ENCODE assay signal across 39 cellular contexts in the genomic region with DNA sequence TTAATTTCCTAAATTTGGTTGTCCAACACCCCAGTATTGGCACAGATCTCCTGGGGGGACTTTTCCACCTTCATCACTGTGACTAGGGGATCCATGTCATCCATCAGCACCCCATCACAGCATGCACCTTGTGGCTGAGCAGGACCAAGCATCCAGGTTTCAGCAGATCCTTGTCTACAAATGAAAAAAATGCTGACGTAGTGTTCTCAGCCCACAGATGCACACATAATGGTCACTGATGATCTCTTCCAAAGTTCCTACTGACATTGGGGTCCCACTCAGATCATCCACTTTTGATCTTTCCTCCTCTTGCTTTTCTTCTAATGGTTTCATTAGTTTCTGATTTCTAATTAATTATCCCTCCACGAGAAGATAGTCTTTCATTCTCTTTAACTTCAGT.
"Had no signal": no experiment of that assay in that cellular context is flagged by ENCODE, and none has a peak within 500 bp of the region (broad histone marks: within the 10 kb centered on the region; RNA-seq: fewer than 3 reads in every experiment).

No MANE protein-coding gene starts in this region.

- H3K27ac ChIP-seq: adrenal gland, ascending aorta, body of pancreas, brain microvascular endothelial cell, breast epithelium, cardiac muscle cell had no signal

- H3K36me3 ChIP-seq: adrenal gland, ascending aorta, brain microvascular endothelial cell, breast epithelium, cardiac muscle cell had no signal

- H3K36me3 Mint-ChIP-seq: activated naive CD4-positive, alpha-beta T cell treated with anti-CD3 and anti-CD28 coated beads, Interleukin-2, amount 10 ng/mL, durations not matched to agents 7 days and 5 days; activated naive CD4-positive, alpha-beta T cell treated with anti-CD3 and anti-CD28 coated beads, Interleukin-2, amount 50 U/mL, for 24 hours; activated naive CD8-positive, alpha-beta T cell; activated naive CD8-positive, alpha-beta T cell treated with anti-CD3 and anti-CD28 coated beads for 36 hours; activated naive CD8-positive, alpha-beta T cell treated with anti-CD3 and anti-CD28 coated beads, Interleukin-2, amount 10 ng/mL, durations not matched to agents 7 days and 5 days; brain had no signal

- H3K27me3 Mint-ChIP-seq: activated naive CD4-positive, alpha-beta T cell treated with anti-CD3 and anti-CD28 coated beads, Interleukin-2, amount 10 ng/mL, durations not matched to agents 7 days and 5 days; activated naive CD4-positive, alpha-beta T cell treated with anti-CD3 and anti-CD28 coated beads, Interleukin-2, amount 50 U/mL, for 24 hours; activated naive CD8-positive, alpha-beta T cell; activated naive CD8-positive, alpha-beta T cell treated with anti-CD3 and anti-CD28 coated beads for 36 hours; activated naive CD8-positive, alpha-beta T cell treated with anti-CD3 and anti-CD28 coated beads, Interleukin-2, amount 10 ng/mL, durations not matched to agents 7 days and 5 days; activated naive CD8-positive, alpha-beta T cell treated with anti-CD3 and anti-CD28 coated beads, Interleukin-2, amount 50 U/mL, for 24 hours; activated T-cell treated with anti-CD3 and anti-CD28 coated beads, Interleukin-2, amount 50 U/mL, for 24 hours; activated T-helper 17 cell treated with anti-CD3 and anti-CD28 coated beads, Interleukin-2, amount 50 U/mL, for 72 hours; brain; central memory CD8-positive, alpha-beta T cell had no signal

- H3K4me1 ChIP-seq: adrenal gland, ascending aorta, body of pancreas, breast epithelium had no signal

- H3K4me3 Mint-ChIP-seq: activated naive CD4-positive, alpha-beta T cell treated with anti-CD3 and anti-CD28 coated beads for 36 hours; activated naive CD4-positive, alpha-beta T cell treated with anti-CD3 and anti-CD28 coated beads, Interleukin-2, amount 10 ng/mL, durations not matched to agents 7 days and 5 days; activated naive CD4-positive, alpha-beta T cell treated with anti-CD3 and anti-CD28 coated beads, Interleukin-2, amount 50 U/mL, for 24 hours; activated naive CD8-positive, alpha-beta T cell; activated naive CD8-positive, alpha-beta T cell treated with anti-CD3 and anti-CD28 coated beads for 36 hours; activated naive CD8-positive, alpha-beta T cell treated with anti-CD3 and anti-CD28 coated beads, Interleukin-2, amount 10 ng/mL, durations not matched to agents 7 days and 5 days; activated naive CD8-positive, alpha-beta T cell treated with anti-CD3 and anti-CD28 coated beads, Interleukin-2, amount 50 U/mL, for 24 hours; activated T-cell treated with anti-CD3 and anti-CD28 coated beads, Interleukin-2, amount 50 U/mL, for 24 hours; activated T-cell treated with anti-CD3 and anti-CD28 coated beads, Interleukin-2, amount 50 U/mL, for 4 hours; activated T-cell treated with anti-CD3 and anti-CD28 coated beads, Interleukin-2, amount 50 U/mL, for 72 hours; activated T-helper 1 cell treated with anti-CD3 and anti-CD28 coated beads, Interleukin-12 subunit alpha, Interleukin-12 subunit beta, Interleukin-2, Interleukin-4 antibody, amounts not matched to agents 30 ng/mL and 10 ng/mL and 1 ng/mL, durations not matched to agents 14 hours and 24 hours and 36 hours; activated T-helper 17 cell treated with anti-CD3 and anti-CD28 coated beads, Interleukin-2, amount 50 U/mL, for 72 hours; brain; central memory CD8-positive, alpha-beta T cell had no signal

- H3K27ac Mint-ChIP-seq: activated naive CD4-positive, alpha-beta T cell treated with anti-CD3 and anti-CD28 coated beads for 36 hours; activated naive CD4-positive, alpha-beta T cell treated with anti-CD3 and anti-CD28 coated beads, Interleukin-2, amount 10 ng/mL, durations not matched to agents 7 days and 5 days; activated naive CD4-positive, alpha-beta T cell treated with anti-CD3 and anti-CD28 coated beads, Interleukin-2, amount 50 U/mL, for 24 hours; activated naive CD4-positive, alpha-beta T cell treated with anti-CD3 and anti-CD28 coated beads, Interleukin-2, amount 50 U/mL, for 72 hours; activated naive CD8-positive, alpha-beta T cell; activated naive CD8-positive, alpha-beta T cell treated with anti-CD3 and anti-CD28 coated beads for 36 hours; activated naive CD8-positive, alpha-beta T cell treated with anti-CD3 and anti-CD28 coated beads, Interleukin-2, amount 10 ng/mL, durations not matched to agents 7 days and 5 days; activated naive CD8-positive, alpha-beta T cell treated with anti-CD3 and anti-CD28 coated beads, Interleukin-2, amount 50 U/mL, for 24 hours; activated T-cell treated with anti-CD3 and anti-CD28 coated beads, Interleukin-2, amount 50 U/mL, for 24 hours; activated T-cell treated with anti-CD3 and anti-CD28 coated beads, Interleukin-2, amount 50 U/mL, for 72 hours; activated T-helper 1 cell treated with anti-CD3 and anti-CD28 coated beads, Interleukin-12 subunit alpha, Interleukin-12 subunit beta, Interleukin-2, Interleukin-4 antibody, amounts not matched to agents 30 ng/mL and 10 ng/mL and 1 ng/mL, durations not matched to agents 14 hours and 24 hours and 36 hours; activated T-helper 17 cell treated with anti-CD3 and anti-CD28 coated beads, Interleukin-2, amount 50 U/mL, for 72 hours; activated T-helper 2 cell treated with anti-CD3 and anti-CD28 coated beads, Interferon-gamma antibody, Interleukin-2, Interleukin-4, amounts not matched to agents 10 μg/mL and 5 μg/mL and 100 μg/mL, durations not matched to agents 14 hours and 24 hours and 36 hours; brain had no signal

- H3K4me1 Mint-ChIP-seq: activated naive CD4-positive, alpha-beta T cell treated with anti-CD3 and anti-CD28 coated beads, Interleukin-2, amount 10 ng/mL, durations not matched to agents 7 days and 5 days; activated naive CD4-positive, alpha-beta T cell treated with anti-CD3 and anti-CD28 coated beads, Interleukin-2, amount 50 U/mL, for 24 hours; activated naive CD8-positive, alpha-beta T cell treated with anti-CD3 and anti-CD28 coated beads for 36 hours; activated naive CD8-positive, alpha-beta T cell treated with anti-CD3 and anti-CD28 coated beads, Interleukin-2, amount 10 ng/mL, durations not matched to agents 7 days and 5 days; activated naive CD8-positive, alpha-beta T cell treated with anti-CD3 and anti-CD28 coated beads, Interleukin-2, amount 50 U/mL, for 24 hours; activated T-helper 17 cell treated with anti-CD3 and anti-CD28 coated beads, Interleukin-2, amount 50 U/mL, for 72 hours; brain; central memory CD8-positive, alpha-beta T cell had no signal

- H3K4me3 ChIP-seq: adrenal gland, ascending aorta, body of pancreas, breast epithelium, cardiac muscle cell had no signal

- H3K27me3 ChIP-seq: adrenal gland, ascending aorta, body of pancreas, brain microvascular endothelial cell, breast epithelium, cardiac muscle cell had no signal

- FAIRE-seq: astrocyte, bronchial epithelial cell had no signal

- DNase-seq: activated effector memory CD4-positive, alpha-beta T cell treated with anti-CD3 and anti-CD28 coated beads, Interleukin-2, amount 50 U/mL, for 16 hours; activated effector memory CD4-positive, alpha-beta T cell treated with Interleukin-2 at 50 U/mL for 16 hours; activated gamma-delta T cell; activated gamma-delta T cell treated with Interleukin-2 at 50 U/mL for 16 hours; activated naive CD4-positive, alpha-beta T cell; activated naive CD4-positive, alpha-beta T cell treated with anti-CD3 and anti-CD28 coated beads for 36 hours; activated naive CD4-positive, alpha-beta T cell treated with anti-CD3 and anti-CD28 coated beads, Interleukin-2, amount 10 ng/mL, durations not matched to agents 7 days and 5 days; activated naive CD4-positive, alpha-beta T cell treated with anti-CD3 and anti-CD28 coated beads, Interleukin-2, amount 50 U/mL, for 16 hours; activated naive CD4-positive, alpha-beta T cell treated with Interleukin-2 at 50 U/mL for 16 hours; activated naive CD8-positive, alpha-beta T cell treated with anti-CD3 and anti-CD28 coated beads for 36 hours; activated naive CD8-positive, alpha-beta T cell treated with anti-CD3 and anti-CD28 coated beads, Interleukin-2, amount 10 ng/mL, durations not matched to agents 7 days and 5 days; activated naive CD8-positive, alpha-beta T cell treated with anti-CD3 and anti-CD28 coated beads, Interleukin-2, amount 50 U/mL, for 24 hours; activated T-cell treated with anti-CD3 and anti-CD28 coated beads, Interleukin-2, amount 50 U/mL, for 24 hours; activated T-cell treated with anti-CD3 and anti-CD28 coated beads, Interleukin-2, amount 50 U/mL, for 4 hours; activated T-cell treated with anti-CD3 and anti-CD28 coated beads, Interleukin-2, amount 50 U/mL, for 48 hours; activated T-cell treated with anti-CD3 and anti-CD28 coated beads, Interleukin-2, amount 50 U/mL, for 72 hours; adrenal gland; amniotic stem cell; amygdala; anterior cingulate cortex; aorta; body of pancreas; brain microvascular endothelial cell; caudate nucleus; central memory CD4-positive, alpha-beta T cell; cerebellar nuclear complex had no signal

- ATAC-seq: activated naive CD4-positive, alpha-beta T cell treated with anti-CD3 and anti-CD28 coated beads, Interleukin-2, amount 50 U/mL, for 72 hours; activated naive CD8-positive, alpha-beta T cell treated with anti-CD3 and anti-CD28 coated beads, Interleukin-2, amount 50 U/mL, for 24 hours; activated T-cell treated with anti-CD3 and anti-CD28 coated beads, Interleukin-2, amount 50 U/mL, for 4 hours; activated T-cell treated with anti-CD3 and anti-CD28 coated beads, Interleukin-2, amount 50 U/mL, for 72 hours; activated T-helper 17 cell treated with anti-CD3 and anti-CD28 coated beads, Interleukin-2, amount 50 U/mL, for 72 hours; body of pancreas had no signal

- H3K9me3 ChIP-seq: adrenal gland, ascending aorta had no signal
